Comparison of ENCODE assay signal across 1 cellular context in the genomic region with DNA sequence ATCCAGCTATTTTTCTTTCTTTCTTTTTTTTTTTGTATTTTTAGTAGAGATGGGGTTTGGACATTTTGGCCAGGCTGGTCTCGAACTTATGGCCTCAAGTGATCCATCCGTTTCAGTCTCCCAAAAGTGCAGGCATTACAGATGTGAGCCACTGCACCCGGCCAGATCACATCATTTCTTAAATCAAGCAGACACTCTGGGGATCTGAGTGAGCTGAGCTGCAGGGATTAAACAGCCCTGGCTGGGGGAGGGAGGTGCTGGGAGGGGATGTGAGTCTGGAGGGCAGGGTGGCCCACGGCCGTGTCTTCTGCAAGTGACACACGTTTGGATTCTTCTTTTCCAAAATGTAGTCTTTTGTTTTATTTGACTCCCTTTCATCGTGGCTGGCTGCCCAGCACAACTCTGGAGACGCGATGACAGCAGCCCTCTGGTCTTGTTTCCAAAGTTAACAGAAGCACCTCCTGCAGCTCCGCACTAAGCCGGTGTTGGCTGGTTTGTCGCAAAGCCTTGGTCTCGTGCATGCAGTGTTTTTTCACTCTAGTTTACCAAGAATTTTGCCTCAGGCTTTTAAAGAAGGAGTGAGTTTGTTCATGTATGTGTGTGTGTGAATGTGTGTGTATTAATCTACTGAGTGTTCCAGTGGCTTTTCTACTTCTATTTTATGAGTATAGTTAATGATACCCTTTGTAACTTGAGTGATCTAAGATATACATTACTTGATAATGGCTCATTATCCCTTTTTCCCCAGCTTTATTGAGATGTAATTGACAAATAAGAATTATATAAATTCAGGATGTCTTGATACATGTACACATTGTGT.
TF ChIP-seq lines count a peak whose summit lies in the region.

No MANE protein-coding gene starts in this region.

TF ChIP-seq in GM23338, 12 proteins besides CTCF, POLR2A, EP300 and RAD21 (continued from another document):
- TF ChIP-seq REST (IDR thresholded peaks at IDR 0.05; ENCODE audit: unreplicated experiment) (no peak), ZNF331 (CRISPR knock-in tag; IDR thresholded peaks at IDR 0.05; ENCODE audit: low read depth) (no peak), ETS1 (IDR thresholded peaks at IDR 0.05) (no peak)
